In genomic region chr2:132267372-132267771, GRCh38 we compare ENCODE assay signal across 11 cellular contexts.
DNase-seq lines count a peak whose midpoint lies in the region; ATAC-seq, FAIRE-seq and TF ChIP-seq lines count a peak whose summit lies in the region.
"Had no signal": no experiment of that assay in that cellular context is flagged by ENCODE, and none has a peak within 500 bp of the region (broad histone marks: within the 10 kb centered on the region; RNA-seq: fewer than 3 reads in every experiment).

No MANE protein-coding gene starts in this region.

- peak overlapping the region; percentile 18; the same call in 1 of the 2 replicates for H3K18ac ChIP-seq in IMR-90 (ENCODE audit: low read depth, low read length)

- ATAC-seq in IMR-90 (ENCODE audit: low read depth) (no peak), left lobe of liver (no peak)
- ATAC-seq in activated CD8-positive, alpha-beta memory T cell treated with anti-CD3 and anti-CD28 coated beads, Interleukin-2, amount 10 ng/mL, durations not matched to agents 7 days and 5 days = no peak

- H3K14ac ChIP-seq in IMR-90 (replicated peaks; ENCODE audit: low read depth, low read length) = no peak overlapping the region

- peak overlapping the region; percentile 13; the same call in 1 of the 2 replicates for H3K4me3 ChIP-seq in IMR-90 (ENCODE audit: insufficient read depth, low read depth, low read length)
- peak overlapping the region; percentile 3 to 20 for H3K4me3 ChIP-seq in kidney (ENCODE audit: low read length in 2 of 2)
- H3K4me3 ChIP-seq in subcutaneous abdominal adipose tissue (ENCODE audit: low read depth in 1 of 5, low read length in 5 of 5) = peak overlapping the region; percentile 22 to 47 (median 35)

- TF ChIP-seq POLR2A in IMR-90 (IDR thresholded peaks at IDR 0.05; ENCODE audit: low read depth, low read length) = no peak

- H3K36me3 Mint-ChIP-seq in activated CD8-positive, alpha-beta memory T cell treated with anti-CD3 and anti-CD28 coated beads, Interleukin-2, amount 10 ng/mL, durations not matched to agents 7 days and 5 days = no peaks in the 10 kb centered on the region

- dilution Hi-C loops in IMR-90 (cut with HindIII; ENCODE audit: low sequenced_read_pairs, unreplicated experiment) = no loop called here

- H3K36me3 ChIP-seq in IMR-90 (ENCODE audit: control insufficient read depth, insufficient read depth, low read length) (no peaks in the 10 kb centered on the region), kidney (ENCODE audit: control insufficient read depth in 1 of 2, insufficient read depth in 2 of 2, low read length in 2 of 2) (no peaks in the 10 kb centered on the region), subcutaneous abdominal adipose tissue (ENCODE audit: control insufficient read depth in 5 of 5, insufficient read depth in 5 of 5, low read length in 5 of 5) (no peaks in the 10 kb centered on the region)

- no peak overlapping the region for H2BK5ac ChIP-seq in IMR-90 (ENCODE audit: low read depth, low read length, poor library complexity, severe bottlenecking)

- no peaks in the 10 kb centered on the region for H3K9me1 ChIP-seq in IMR-90 (ENCODE audit: insufficient read depth, low read length)

- H3K4ac ChIP-seq in IMR-90 (ENCODE audit: low read depth, low read length) = no peak overlapping the region

- H3K27me3 ChIP-seq in IMR-90 (ENCODE audit: control insufficient read depth, insufficient read depth, low read length) = peaks cover 4% of the 10 kb centered on the region; the same call in 1 of the 2 replicates
- peaks cover 0 to 12% (median 0%) of the 10 kb centered on the region in 5 donors for H3K27me3 ChIP-seq in subcutaneous abdominal adipose tissue (ENCODE audit: control insufficient read depth in 5 of 5, insufficient read depth in 4 of 5, low read length in 5 of 5)

- no peak overlapping the region for H3K4me3 Mint-ChIP-seq in activated CD8-positive, alpha-beta memory T cell treated with anti-CD3 and anti-CD28 coated beads, Interleukin-2, amount 10 ng/mL, durations not matched to agents 7 days and 5 days

- H2BK120ac ChIP-seq in IMR-90 (ENCODE audit: low read depth, low read length) = no peak overlapping the region

- CTCF ChIA-PET in IMR-90 (lab: Yijun Ruan, JAX) = no interaction called here
- CTCF ChIA-PET in activated CD8-positive, alpha-beta memory T cell treated with anti-CD3 and anti-CD28 coated beads, Interleukin-2, amount 10 ng/mL, durations not matched to agents 7 days and 5 days (lab: Charles Lee) = no interaction called here

- no peak overlapping the region for H2AK9ac ChIP-seq in IMR-90 (replicated peaks; ENCODE audit: low read depth, low read length, poor library complexity)

- in situ Hi-C loops in IMR-90 (cut with MboI; ENCODE audit: low sequenced_read_pairs) = no loop called here

- WGBS in IMR-90 (ENCODE audit: extremely low coverage in 2 of 2, insufficient read length in 1 of 2), 2 experiments = 18% methylated on average over 4 of the region's 10 CpGs; no CpG with 5 or more reads in 1 of the 2 experiments

- peak overlapping the region; percentile 21 to 60; a peak in 2 of 4 replicates for H4K8ac ChIP-seq in IMR-90 (ENCODE audit: low read depth in 2 of 2, low read length in 2 of 2)

- peak overlapping the region; percentile 11 for H2AFZ ChIP-seq in IMR-90 (replicated peaks; ENCODE audit: low read length, poor library complexity)

- H3K56ac ChIP-seq in IMR-90 (ENCODE audit: extremely low read depth, insufficient read depth, low read length) = 0 out of 2 replicates have a peak overlapping the region, but pooled peaks have one; percentile 25

- FAIRE-seq in kidney (lab: Jason Lieb, UNC) = no peak
- FAIRE-seq: bronchial epithelial cell, GM12891 had no signal

- H3K9me3 Mint-ChIP-seq in activated CD8-positive, alpha-beta memory T cell treated with anti-CD3 and anti-CD28 coated beads, Interleukin-2, amount 10 ng/mL, durations not matched to agents 7 days and 5 days (ENCODE audit: low read depth) = no peaks in the 10 kb centered on the region

- H2AK5ac ChIP-seq in IMR-90 (ENCODE audit: low read depth, low read length) = no peak overlapping the region

- no peak for TF ChIP-seq RAD21 in IMR-90 (IDR thresholded peaks at IDR 0.05; ENCODE audit: low read length)

- H3K27me3 Mint-ChIP-seq in activated CD8-positive, alpha-beta memory T cell treated with anti-CD3 and anti-CD28 coated beads, Interleukin-2, amount 10 ng/mL, durations not matched to agents 7 days and 5 days = no peaks in the 10 kb centered on the region

- no peaks in the 10 kb centered on the region for H3K4me1 Mint-ChIP-seq in activated CD8-positive, alpha-beta memory T cell treated with anti-CD3 and anti-CD28 coated beads, Interleukin-2, amount 10 ng/mL, durations not matched to agents 7 days and 5 days

- POLR2A ChIA-PET in IMR-90 (lab: Charles Lee; ENCODE audit: unreplicated experiment) = no interaction called here

- H3K23ac ChIP-seq in IMR-90 (ENCODE audit: low read depth, low read length) = no peak overlapping the region

- H3K9ac ChIP-seq in IMR-90 (ENCODE audit: low read depth, low read length) (no peak overlapping the region), kidney (ENCODE audit: low read length in 2 of 2) (no peak overlapping the region), subcutaneous abdominal adipose tissue (ENCODE audit: low read length in 5 of 5) (peak overlapping the region in 1 of 5 donors; percentile 56)

- no peaks in the 10 kb centered on the region for H3K79me1 ChIP-seq in IMR-90 (ENCODE audit: low read depth in 1 of 2, low read length in 2 of 2)

- no peak for TF ChIP-seq CTCF in IMR-90 (conservative IDR thresholded peaks at IDR 0.05; ENCODE audit: low read depth, low read length)
- TF ChIP-seq CTCF in kidney (IDR thresholded peaks at IDR 0.05; ENCODE audit: borderline replicate concordance, extremely low read depth, insufficient read depth) = no peak

- no peak overlapping the region for H3K27ac Mint-ChIP-seq in activated CD8-positive, alpha-beta memory T cell treated with anti-CD3 and anti-CD28 coated beads, Interleukin-2, amount 10 ng/mL, durations not matched to agents 7 days and 5 days

- H3K4me1 ChIP-seq in IMR-90 (ENCODE audit: control insufficient read depth, insufficient read depth, low read length) (no peaks in the 10 kb centered on the region), kidney (ENCODE audit: control insufficient read depth in 1 of 2, insufficient read depth in 1 of 2, low read depth in 1 of 2, low read length in 2 of 2) (no peaks in the 10 kb centered on the region), subcutaneous abdominal adipose tissue (ENCODE audit: control insufficient read depth in 5 of 5, insufficient read depth in 5 of 5, low read length in 5 of 5) (peaks cover 0 to 12% (median 7%) of the 10 kb centered on the region in 5 donors)

- H4K20me1 ChIP-seq in IMR-90 (ENCODE audit: insufficient read depth, low read length) = no peaks in the 10 kb centered on the region

- no TSS peak for BruUV-seq in IMR-90 (replicated peaks; lab: Mats Ljungman, UMichigan)

- intact Hi-C loops in IMR-90 (cut with micrococcal nuclease) (loop anchor here (5.0 to 10.0 kb wide), 2 partner anchors 180 to 897 kb away; no protein-coding TSS in a partner anchor), kidney (cut with DNase I) (no loop called here)

- no peak overlapping the region for H2BK15ac ChIP-seq in IMR-90 (ENCODE audit: low read depth, low read length)

- H3K27ac ChIP-seq in IMR-90 (ENCODE audit: insufficient read depth, low read length) = no peak overlapping the region
- no peak overlapping the region for H3K27ac ChIP-seq in kidney (ENCODE audit: low read depth in 2 of 2, low read length in 2 of 2)
- H3K27ac ChIP-seq in subcutaneous abdominal adipose tissue (ENCODE audit: low read depth, low read length) = no peak overlapping the region

- H3K4me2 ChIP-seq in IMR-90 (ENCODE audit: low read depth, low read length) = peak overlapping the region; percentile 75

- H3K9me3 ChIP-seq in IMR-90 (ENCODE audit: control insufficient read depth, insufficient read depth, low read length) = no peaks in the 10 kb centered on the region
- H3K9me3 ChIP-seq in kidney (ENCODE audit: control insufficient read depth in 1 of 2, low read length in 2 of 2) = no peaks in the 10 kb centered on the region
- no peaks in the 10 kb centered on the region for H3K9me3 ChIP-seq in subcutaneous abdominal adipose tissue (ENCODE audit: control insufficient read depth in 5 of 5, low read length in 5 of 5)

- H4K91ac ChIP-seq in IMR-90 (ENCODE audit: insufficient read depth, low read depth, low read length) = no peak overlapping the region

- DNase-seq in IMR-90 = no peak
- peak; percentile 5 for DNase-seq in amniotic epithelial cell (ENCODE audit: low read depth)
- DNase-seq in kidney = no peak
- no peak for DNase-seq in activated CD8-positive, alpha-beta memory T cell treated with anti-CD3 and anti-CD28 coated beads, Interleukin-2, amount 10 ng/mL, durations not matched to agents 7 days and 5 days
- DNase-seq in left lobe of liver (ENCODE audit: low spot score) = no peak
- DNase-seq in LoVo (ENCODE audit: low spot score) = no peak
- DNase-seq: NCI-H1048, SHP77 treated with DMSO at 0.1 percent for 48 hours had no signal

- H4K5ac ChIP-seq in IMR-90 (ENCODE audit: low read depth, low read length) = no peak overlapping the region

- no peak overlapping the region for H2BK20ac ChIP-seq in IMR-90 (ENCODE audit: low read depth, low read length)

TF ChIP-seq in IMR-90, 13 proteins besides CTCF, POLR2A, EP300 and RAD21 (continues in another document):
- TF ChIP-seq CEBPB (IDR thresholded peaks at IDR 0.05; ENCODE audit: low read depth, low read length) (no peak), RCOR1 (IDR thresholded peaks at IDR 0.05; ENCODE audit: insufficient replicate concordance, low read length) (no peak), NFE2L2 (IDR thresholded peaks at IDR 0.05; ENCODE audit: low read depth, low read length) (no peak), MAFK (IDR thresholded peaks at IDR 0.05; ENCODE audit: low read depth, low read length) (no peak), SMC3 (IDR thresholded peaks at IDR 0.05; ENCODE audit: low read depth, low read length) (no peak), RFX5 (IDR thresholded peaks at IDR 0.05; ENCODE audit: low read depth, low read length) (no peak), MAZ (IDR thresholded peaks at IDR 0.05; ENCODE audit: borderline replicate concordance, low read depth, low read length) (no peak), BHLHE40 (IDR thresholded peaks at IDR 0.05; ENCODE audit: low read depth, low read length) (no peak), MXI1 (IDR thresholded peaks at IDR 0.05; ENCODE audit: borderline replicate concordance, low read depth, low read length) (no peak), USF2 (IDR thresholded peaks at IDR 0.05; ENCODE audit: low read depth, low read length) (no peak)
